Comparison of ENCODE assay signal across 1 cellular context in the genomic region with DNA sequence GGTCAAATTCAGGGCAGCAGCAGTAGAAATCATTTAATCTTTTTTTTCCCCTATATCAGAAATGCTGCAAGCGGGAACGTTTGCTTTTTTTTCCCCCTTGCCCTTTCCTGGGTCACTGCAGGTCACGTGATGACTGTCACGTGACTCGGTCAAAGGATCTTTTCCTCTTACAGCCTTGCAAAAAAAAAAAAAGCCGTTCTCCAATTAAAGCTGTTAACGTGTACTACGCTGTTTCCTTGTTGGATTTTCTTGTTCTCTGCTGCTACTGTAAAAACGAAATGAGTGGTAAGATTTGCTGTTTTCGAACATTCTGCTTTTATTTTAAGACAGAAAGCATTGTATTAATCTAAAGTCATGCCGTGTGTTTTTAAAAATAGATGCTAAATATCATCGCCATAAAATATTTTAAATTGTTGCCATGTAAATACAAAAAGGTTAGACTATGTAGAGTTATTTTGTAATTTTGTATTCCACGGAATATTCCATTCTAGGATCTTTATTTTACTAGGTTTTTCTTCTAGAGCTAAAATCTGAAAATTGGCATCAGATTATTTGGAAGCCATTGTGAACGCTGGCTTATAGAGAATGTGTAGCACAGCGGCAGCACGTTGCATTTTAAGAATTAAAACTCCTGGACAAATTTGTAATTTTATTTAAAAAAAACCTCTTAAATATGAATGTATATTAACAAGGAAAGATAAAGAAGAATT.
TF ChIP-seq lines count a peak whose summit lies in the region.

No MANE protein-coding gene starts in this region.

TF ChIP-seq in HepG2, 621 proteins besides CTCF, POLR2A, EP300 and RAD21 (continued from another document and continues in another):
- no peak for TF ChIP-seq PRMT3 (CRISPR knock-in tag; IDR thresholded peaks at IDR 0.05; ENCODE audit: borderline replicate concordance, low read depth)
- TF ChIP-seq MLLT10 (CRISPR knock-in tag; IDR thresholded peaks at IDR 0.05) = no peak
- TF ChIP-seq PLRG1 (conservative IDR thresholded peaks at IDR 0.05) = no peak
- no peak for TF ChIP-seq PITX1 (CRISPR knock-in tag; IDR thresholded peaks at IDR 0.05)
- TF ChIP-seq ZNF563 (CRISPR knock-in tag; IDR thresholded peaks at IDR 0.05) = no peak
- no peak for TF ChIP-seq ZNF746 (CRISPR knock-in tag; IDR thresholded peaks at IDR 0.05)
- peak; percentile 79; the same call in 1 of the 2 replicates for TF ChIP-seq KMT2A (CRISPR knock-in tag; IDR thresholded peaks at IDR 0.05)
- TF ChIP-seq NCOA2 (CRISPR knock-in tag; IDR thresholded peaks at IDR 0.05) = peak; percentile 48; the same call in 1 of the 2 replicates
- no peak for TF ChIP-seq TEAD2 (CRISPR knock-in tag; IDR thresholded peaks at IDR 0.05)
- no peak for TF ChIP-seq ZNF891 (CRISPR knock-in tag; IDR thresholded peaks at IDR 0.05)
- TF ChIP-seq DR1 (CRISPR knock-in tag; IDR thresholded peaks at IDR 0.05) = no peak
- no peak for TF ChIP-seq ZMYM2 (CRISPR knock-in tag; IDR thresholded peaks at IDR 0.05)
- no peak for TF ChIP-seq HNRNPK (IDR thresholded peaks at IDR 0.05; ENCODE audit: low read depth, low read length, poor library complexity, severe bottlenecking)
- TF ChIP-seq, protein P1, sequence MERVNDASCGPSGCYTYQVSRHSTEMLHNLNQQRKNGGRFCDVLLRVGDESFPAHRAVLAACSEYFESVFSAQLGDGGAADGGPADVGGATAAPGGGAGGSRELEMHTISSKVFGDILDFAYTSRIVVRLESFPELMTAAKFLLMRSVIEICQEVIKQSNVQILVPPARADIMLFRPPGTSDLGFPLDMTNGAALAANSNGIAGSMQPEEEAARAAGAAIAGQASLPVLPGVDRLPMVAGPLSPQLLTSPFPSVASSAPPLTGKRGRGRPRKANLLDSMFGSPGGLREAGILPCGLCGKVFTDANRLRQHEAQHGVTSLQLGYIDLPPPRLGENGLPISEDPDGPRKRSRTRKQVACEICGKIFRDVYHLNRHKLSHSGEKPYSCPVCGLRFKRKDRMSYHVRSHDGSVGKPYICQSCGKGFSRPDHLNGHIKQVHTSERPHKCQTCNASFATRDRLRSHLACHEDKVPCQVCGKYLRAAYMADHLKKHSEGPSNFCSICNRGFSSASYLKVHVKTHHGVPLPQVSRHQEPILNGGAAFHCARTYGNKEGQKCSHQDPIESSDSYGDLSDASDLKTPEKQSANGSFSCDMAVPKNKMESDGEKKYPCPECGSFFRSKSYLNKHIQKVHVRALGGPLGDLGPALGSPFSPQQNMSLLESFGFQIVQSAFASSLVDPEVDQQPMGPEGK (CRISPR knock-in tag; IDR thresholded peaks at IDR 0.05) = no peak
- no peak for TF ChIP-seq CEBPB (IDR thresholded peaks at IDR 0.05; ENCODE audit: borderline replicate concordance, low read depth, low read length)
- no peak for TF ChIP-seq CEBPZ (IDR thresholded peaks at IDR 0.05; ENCODE audit: low read length)
- no peak for TF ChIP-seq ZNF577 (CRISPR knock-in tag; IDR thresholded peaks at IDR 0.05; ENCODE audit: borderline replicate concordance, low read depth)
- no peak for TF ChIP-seq ZBTB3 (CRISPR knock-in tag; IDR thresholded peaks at IDR 0.05; ENCODE audit: borderline replicate concordance, low read depth)
- TF ChIP-seq, protein P2, sequence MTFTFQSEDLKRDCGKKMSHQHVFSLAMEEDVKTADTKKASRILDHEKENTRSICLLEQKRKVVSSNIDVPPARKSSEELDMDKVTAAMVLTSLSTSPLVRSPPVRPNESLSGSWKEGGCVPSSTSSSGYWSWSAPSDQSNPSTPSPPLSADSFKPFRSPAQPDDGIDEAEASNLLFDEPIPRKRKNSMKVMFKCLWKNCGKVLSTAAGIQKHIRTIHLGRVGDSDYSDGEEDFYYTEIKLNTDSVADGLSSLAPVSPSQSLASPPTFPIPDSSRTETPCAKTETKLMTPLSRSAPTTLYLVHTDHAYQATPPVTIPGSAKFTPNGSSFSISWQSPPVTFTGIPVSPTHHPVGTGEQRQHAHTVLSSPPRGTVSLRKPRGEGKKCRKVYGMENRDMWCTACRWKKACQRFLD (CRISPR knock-in tag; IDR thresholded peaks at IDR 0.05; ENCODE audit: borderline replicate concordance) = no peak
- TF ChIP-seq TOPORS (CRISPR knock-in tag; IDR thresholded peaks at IDR 0.05) = no peak
- TF ChIP-seq ZNF121 (CRISPR knock-in tag; IDR thresholded peaks at IDR 0.05) = no peak
- TF ChIP-seq, protein P3, sequence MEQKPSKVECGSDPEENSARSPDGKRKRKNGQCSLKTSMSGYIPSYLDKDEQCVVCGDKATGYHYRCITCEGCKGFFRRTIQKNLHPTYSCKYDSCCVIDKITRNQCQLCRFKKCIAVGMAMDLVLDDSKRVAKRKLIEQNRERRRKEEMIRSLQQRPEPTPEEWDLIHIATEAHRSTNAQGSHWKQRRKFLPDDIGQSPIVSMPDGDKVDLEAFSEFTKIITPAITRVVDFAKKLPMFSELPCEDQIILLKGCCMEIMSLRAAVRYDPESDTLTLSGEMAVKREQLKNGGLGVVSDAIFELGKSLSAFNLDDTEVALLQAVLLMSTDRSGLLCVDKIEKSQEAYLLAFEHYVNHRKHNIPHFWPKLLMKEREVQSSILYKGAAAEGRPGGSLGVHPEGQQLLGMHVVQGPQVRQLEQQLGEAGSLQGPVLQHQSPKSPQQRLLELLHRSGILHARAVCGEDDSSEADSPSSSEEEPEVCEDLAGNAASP (CRISPR knock-in tag; IDR thresholded peaks at IDR 0.05; ENCODE audit: borderline replicate concordance) = peak; percentile 73; the same call in 1 of the 2 replicates
- TF ChIP-seq ZNF773 (CRISPR knock-in tag; IDR thresholded peaks at IDR 0.05; ENCODE audit: borderline replicate concordance) = no peak
- TF ChIP-seq, protein P4, sequence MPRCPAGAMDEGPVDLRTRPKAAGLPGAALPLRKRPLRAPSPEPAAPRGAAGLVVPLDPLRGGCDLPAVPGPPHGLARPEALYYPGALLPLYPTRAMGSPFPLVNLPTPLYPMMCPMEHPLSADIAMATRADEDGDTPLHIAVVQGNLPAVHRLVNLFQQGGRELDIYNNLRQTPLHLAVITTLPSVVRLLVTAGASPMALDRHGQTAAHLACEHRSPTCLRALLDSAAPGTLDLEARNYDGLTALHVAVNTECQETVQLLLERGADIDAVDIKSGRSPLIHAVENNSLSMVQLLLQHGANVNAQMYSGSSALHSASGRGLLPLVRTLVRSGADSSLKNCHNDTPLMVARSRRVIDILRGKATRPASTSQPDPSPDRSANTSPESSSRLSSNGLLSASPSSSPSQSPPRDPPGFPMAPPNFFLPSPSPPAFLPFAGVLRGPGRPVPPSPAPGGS (CRISPR knock-in tag; IDR thresholded peaks at IDR 0.05) = no peak
- peak; percentile 100 for TF ChIP-seq RAD51 (IDR thresholded peaks at IDR 0.05; ENCODE audit: borderline replicate concordance)
- no peak for TF ChIP-seq MTF1 (CRISPR knock-in tag; IDR thresholded peaks at IDR 0.05)
- TF ChIP-seq ZNF614 (CRISPR knock-in tag; IDR thresholded peaks at IDR 0.05; ENCODE audit: borderline replicate concordance) = 0 out of 2 replicates have a peak, but pooled peaks have one; percentile 17
- no peak for TF ChIP-seq KDM4B (CRISPR knock-in tag; IDR thresholded peaks at IDR 0.05)
- TF ChIP-seq, protein P5, sequence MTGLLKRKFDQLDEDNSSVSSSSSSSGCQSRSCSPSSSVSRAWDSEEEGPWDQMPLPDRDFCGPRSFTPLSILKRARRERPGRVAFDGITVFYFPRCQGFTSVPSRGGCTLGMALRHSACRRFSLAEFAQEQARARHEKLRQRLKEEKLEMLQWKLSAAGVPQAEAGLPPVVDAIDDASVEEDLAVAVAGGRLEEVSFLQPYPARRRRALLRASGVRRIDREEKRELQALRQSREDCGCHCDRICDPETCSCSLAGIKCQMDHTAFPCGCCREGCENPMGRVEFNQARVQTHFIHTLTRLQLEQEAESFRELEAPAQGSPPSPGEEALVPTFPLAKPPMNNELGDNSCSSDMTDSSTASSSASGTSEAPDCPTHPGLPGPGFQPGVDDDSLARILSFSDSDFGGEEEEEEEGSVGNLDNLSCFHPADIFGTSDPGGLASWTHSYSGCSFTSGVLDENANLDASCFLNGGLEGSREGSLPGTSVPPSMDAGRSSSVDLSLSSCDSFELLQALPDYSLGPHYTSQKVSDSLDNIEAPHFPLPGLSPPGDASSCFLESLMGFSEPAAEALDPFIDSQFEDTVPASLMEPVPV (CRISPR knock-in tag; IDR thresholded peaks at IDR 0.05) = no peak
- no peak for TF ChIP-seq EEA1 (CRISPR knock-in tag; IDR thresholded peaks at IDR 0.05; ENCODE audit: borderline replicate concordance)
- no peak for TF ChIP-seq ZNF543 (CRISPR knock-in tag; IDR thresholded peaks at IDR 0.05)
- no peak for TF ChIP-seq ZSCAN25 (CRISPR knock-in tag; IDR thresholded peaks at IDR 0.05)
- TF ChIP-seq RBFOX2 (IDR thresholded peaks at IDR 0.05; ENCODE audit: low read depth, low read length) = peak; percentile 52; the same call in 1 of the 2 replicates
- TF ChIP-seq TFE3 (CRISPR knock-in tag; IDR thresholded peaks at IDR 0.05) = peak; percentile 86
- no peak for TF ChIP-seq CHCHD3 (CRISPR knock-in tag; IDR thresholded peaks at IDR 0.05)
- no peak for TF ChIP-seq HINFP (CRISPR knock-in tag; IDR thresholded peaks at IDR 0.05; ENCODE audit: low read depth)
- no peak for TF ChIP-seq ZSCAN29 (CRISPR knock-in tag; conservative IDR thresholded peaks at IDR 0.05)
- TF ChIP-seq, protein P6, sequence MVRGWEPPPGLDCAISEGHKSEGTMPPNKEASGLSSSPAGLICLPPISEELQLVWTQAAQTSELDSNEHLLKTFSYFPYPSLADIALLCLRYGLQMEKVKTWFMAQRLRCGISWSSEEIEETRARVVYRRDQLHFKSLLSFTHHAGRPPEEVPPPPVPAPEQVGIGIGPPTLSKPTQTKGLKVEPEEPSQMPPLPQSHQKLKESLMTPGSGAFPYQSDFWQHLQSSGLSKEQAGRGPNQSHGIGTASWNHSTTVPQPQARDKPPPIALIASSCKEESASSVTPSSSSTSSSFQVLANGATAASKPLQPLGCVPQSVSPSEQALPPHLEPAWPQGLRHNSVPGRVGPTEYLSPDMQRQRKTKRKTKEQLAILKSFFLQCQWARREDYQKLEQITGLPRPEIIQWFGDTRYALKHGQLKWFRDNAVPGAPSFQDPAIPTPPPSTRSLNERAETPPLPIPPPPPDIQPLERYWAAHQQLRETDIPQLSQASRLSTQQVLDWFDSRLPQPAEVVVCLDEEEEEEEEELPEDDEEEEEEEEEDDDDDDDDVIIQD (CRISPR knock-in tag; IDR thresholded peaks at IDR 0.05; ENCODE audit: low read depth) = peak; percentile 88; the same call in 1 of the 2 replicates
- TF ChIP-seq ZFP36L1 (CRISPR knock-in tag; IDR thresholded peaks at IDR 0.05) = no peak
- no peak for TF ChIP-seq CSRNP2 (CRISPR knock-in tag; conservative IDR thresholded peaks at IDR 0.05; ENCODE audit: low read depth)
- no peak for TF ChIP-seq KDM5B (CRISPR knock-in tag; IDR thresholded peaks at IDR 0.05; ENCODE audit: borderline replicate concordance)
- TF ChIP-seq ZKSCAN8 (CRISPR knock-in tag; IDR thresholded peaks at IDR 0.05; ENCODE audit: borderline replicate concordance) = 0 out of 2 replicates have a peak, but pooled peaks have one; percentile 14
- no peak for TF ChIP-seq NPAS2 (CRISPR knock-in tag; IDR thresholded peaks at IDR 0.05; ENCODE audit: borderline replicate concordance)
- TF ChIP-seq KDM6A (CRISPR knock-in tag; IDR thresholded peaks at IDR 0.05; ENCODE audit: low read depth) = no peak
- TF ChIP-seq ESRRA (CRISPR knock-in tag; IDR thresholded peaks at IDR 0.05; ENCODE audit: low read depth) = no peak
